In genomic region chr1:203173566-203173965, GRCh38 we compare ENCODE assay signal across 12 cellular contexts. TPM values are rescaled to one million over a fixed set of nuclear protein-coding genes. Genes with fewer than 3 reads are reported as not detected.
DNase-seq lines count a peak whose midpoint lies in the region; ATAC-seq, FAIRE-seq and TF ChIP-seq lines count a peak whose summit lies in the region.
"Had no signal": no experiment of that assay in that cellular context is flagged by ENCODE, and none has a peak within 500 bp of the region (broad histone marks: within the 10 kb centered on the region; RNA-seq: fewer than 3 reads in every experiment).

No MANE protein-coding gene starts in this region.

- no peak overlapping the region for H3K4me3 ChIP-seq in lower leg skin (ENCODE audit: low read depth, poor library complexity, severe bottlenecking)
- H3K4me3 ChIP-seq: ascending aorta had no signal

- no peak for TF ChIP-seq CTCF in D721Med (IDR thresholded peaks at IDR 0.05; ENCODE audit: insufficient read depth, missing control alignments)
- TF ChIP-seq CTCF in lower leg skin (IDR thresholded peaks at IDR 0.05), result no peak
- TF ChIP-seq CTCF in type B pancreatic cell (conservative IDR thresholded peaks at IDR 0.05), result no peak

- H3K27ac Mint-ChIP-seq in immature natural killer cell, result no peak overlapping the region
- no peak overlapping the region for H3K27ac Mint-ChIP-seq in type B pancreatic cell
- H3K27ac Mint-ChIP-seq: IgD-negative memory B cell had no signal

- no peak overlapping the region for H3K4me3 Mint-ChIP-seq in immature natural killer cell
- H3K4me3 Mint-ChIP-seq in type B pancreatic cell, result no peak overlapping the region

- peak; percentile 87 for ATAC-seq in GM19395 (IDR thresholded peaks at IDR 0.05; ENCODE audit: unreplicated experiment)
- peak; percentile 85 for ATAC-seq in HG03097 (IDR thresholded peaks at IDR 0.05; ENCODE audit: low FRiP score, unreplicated experiment)

- peak; percentile 97 for DNase-seq in D721Med (ENCODE audit: insufficient read length, low spot score)
- DNase-seq in NCI-H82 (lab: John Stamatoyannopoulos, UW), result peak; percentile 99
- no peak for DNase-seq in immature natural killer cell
- DNase-seq in lower leg skin (ENCODE audit: low spot score in 2 of 2), result no peak
- DNase-seq in type B pancreatic cell (ENCODE audit: extremely low spot score, unreplicated experiment), result no peak
- DNase-seq in 8988T, result no peak
- DNase-seq: DMS79 treated with DMSO at 0.1 percent for 48 hours had no signal

- peaks cover 0 to 5% (median 3%) of the 10 kb centered on the region in 3 donors for H3K27me3 Mint-ChIP-seq in immature natural killer cell (ENCODE audit: low read depth in 3 of 3)
- H3K27me3 Mint-ChIP-seq in type B pancreatic cell, result peaks cover 15% of the 10 kb centered on the region

- WGBS in lower leg skin, 2 donors, result 85 to 88% methylated on average over 5 of the region's 5 CpGs

- FAIRE-seq in D721Med (lab: Jason Lieb, UNC), result peak; percentile 85

- H3K36me3 Mint-ChIP-seq in immature natural killer cell (no peaks in the 10 kb centered on the region), type B pancreatic cell (no peaks in the 10 kb centered on the region)
- H3K36me3 Mint-ChIP-seq: IgD-negative memory B cell had no signal

- H3K9me3 Mint-ChIP-seq in immature natural killer cell (no peaks in the 10 kb centered on the region), type B pancreatic cell (no peaks in the 10 kb centered on the region)
- H3K9me3 Mint-ChIP-seq: IgD-negative memory B cell had no signal

- no peak for TF ChIP-seq POLR2A in lower leg skin (IDR thresholded peaks at IDR 0.05)

- intact Hi-C loops in lower leg skin (cut with DNase I; ENCODE audit: low total_unique reads), result no loop called here

- no peaks in the 10 kb centered on the region for H3K4me1 Mint-ChIP-seq in immature natural killer cell
- H3K4me1 Mint-ChIP-seq in type B pancreatic cell (ENCODE audit: unreplicated experiment), result peaks cover 22% of the 10 kb centered on the region

RNA-seq across cellular contexts. Expression of gene MYBPH, which starts 2.1 kb away (rescaled TPM):
- not detected for polyA plus RNA-seq in immature natural killer cell
- not detected for total RNA-seq in lower leg skin
- 1.6 TPM in 1 of 2 replicates, not detected in the other for total RNA-seq in type B pancreatic cell (ENCODE audit: low replicate concordance)
- total RNA-seq: ascending aorta; T-helper 1 cell treated with Interleukin-12 subunit alpha and Interleukin-12 subunit beta and Interleukin-4 antibody, amounts not matched to agents 30 ng/mL and 1 ng/mL, for 36 hours had no signal
- polyA plus RNA-seq: IgD-negative memory B cell had no signal

RNA-seq across cellular contexts. Expression of gene CHI3L1, which starts 12.9 kb away (rescaled TPM):
- not detected for polyA plus RNA-seq in immature natural killer cell
- 100 to 1,000 TPM in 2 of 4 donors, 10 to 100 TPM in 2; 80.5 to 188 (median 107) TPM for total RNA-seq in lower leg skin
- total RNA-seq in type B pancreatic cell (ENCODE audit: low replicate concordance), result 0.21 TPM in 1 of 2 replicates, not detected in the other
- total RNA-seq: T-helper 1 cell treated with Interleukin-12 subunit alpha and Interleukin-12 subunit beta and Interleukin-4 antibody, amounts not matched to agents 30 ng/mL and 1 ng/mL, for 36 hours had no signal
- polyA plus RNA-seq: IgD-negative memory B cell had no signal

RNA-seq across cellular contexts. Expression of gene ADORA1, which starts 46.0 kb away (rescaled TPM):
- 1 to 10 TPM in 1 of 3 donors, under 1 TPM in 1, not detected in 1; 0.18 to 3.7 TPM for polyA plus RNA-seq in immature natural killer cell
- total RNA-seq in lower leg skin (1 to 10 TPM; 1.8 to 7.7 (median 5.3) TPM), type B pancreatic cell (ENCODE audit: low replicate concordance) (0.40 and 2.7 TPM in 2 replicates)
- total RNA-seq: T-helper 1 cell treated with Interleukin-12 subunit alpha and Interleukin-12 subunit beta and Interleukin-4 antibody, amounts not matched to agents 30 ng/mL and 1 ng/mL, for 36 hours had no signal
- polyA plus RNA-seq: IgD-negative memory B cell had no signal

RNA-seq across cellular contexts. Expression of gene CHIT1, which starts 55.9 kb away (rescaled TPM):
- not detected for polyA plus RNA-seq in immature natural killer cell
- total RNA-seq in lower leg skin (1 to 10 TPM in 1 of 4 donors, under 1 TPM in 1, not detected in 2; 0.61 to 8.3 TPM), type B pancreatic cell (ENCODE audit: low replicate concordance) (not detected in 2 replicates)
- total RNA-seq: ascending aorta had no signal

Comparison
In these comparisons a context has a peak if more than half of its experiments do, and no peak if none do; other contexts are left out.
1. DNase-seq: peak in D721Med (single experiment) and NCI-H82 (single experiment); none in immature natural killer cell (0 of 3), lower leg skin (0 of 2), type B pancreatic cell (single experiment) and 8988T (single experiment).
2. RNA of gene CHI3L1, which starts 12.9 kb away (total RNA-seq): 80.5 to 188 TPM in lower leg skin; 0.21 TPM in type B pancreatic cell; every median in the first group is over 10 times any median in the second.